In genomic region chr3:196207833-196208607, GRCh38 we compare ENCODE assay signal across 8 cellular contexts. TPM values are rescaled to one million over a fixed set of nuclear protein-coding genes. Genes with fewer than 3 reads are reported as not detected.
A peak's percentile ranks its signal among the peaks of the same experiment; 100 is the strongest.
DNase-seq lines count a peak whose midpoint lies in the region; ATAC-seq and TF ChIP-seq lines count a peak whose summit lies in the region.

No MANE protein-coding gene starts in this region.

- no TSS peak for BruUV-seq in mammary epithelial cell (replicated peaks; lab: Mats Ljungman, UMichigan)

- peak overlapping the region; percentile 68 for H3K4me2 ChIP-seq in mammary epithelial cell (ENCODE audit: insufficient read depth, low read depth, low read length)

- WGBS in mammary epithelial cell (ENCODE audit: low coverage, missing lambda C conversion rate): 38% methylated on average over 28 of the region's 49 CpGs

- H2AFZ ChIP-seq in mammary epithelial cell (ENCODE audit: low read depth, low read length): peak overlapping the region; percentile 59

- DNase-seq in HL-60 (ENCODE audit: low read depth in 1 of 2, low spot score in 1 of 2): no peak
- peak; percentile 64 for DNase-seq in T-helper 9 cell
- peak; percentile 30 for DNase-seq in mammary epithelial cell
- peak in 1 of 2 donors; percentile 89 for DNase-seq in left lung
- DNase-seq in stimulated activated CD8-positive, alpha-beta memory T cell treated with anti-CD3 and anti-CD28 coated beads, Interleukin-7, amount 100 ng/mL, for 4 hours (ENCODE audit: low read depth in 2 of 2): peak; percentile 27 to 50
- no peak for DNase-seq in NK-92 treated with Interleukin-12 subunit alpha and Interleukin-12 subunit beta, amount 100 ng/mL, for 24 hours (lab: John Stamatoyannopoulos, UW)
- no peak for DNase-seq in SK-N-DZ (ENCODE audit: low spot score)

- H3K9ac ChIP-seq in mammary epithelial cell (ENCODE audit: insufficient read depth, low read length): no peak overlapping the region

- CTCF ChIA-PET in mammary epithelial cell (lab: Charles Lee; ENCODE audit: low non-redundant PET): no interaction called here

- in situ Hi-C loops in mammary epithelial cell (cut with MboI; ENCODE audit: low sequenced_read_pairs in 2 of 2): no loop called here

- H3K36me3 ChIP-seq in mammary epithelial cell (ENCODE audit: insufficient read depth, low read length): no peaks in the 10 kb centered on the region
- no peaks in the 10 kb centered on the region for H3K36me3 ChIP-seq in left lung

- H3K79me2 ChIP-seq in mammary epithelial cell (ENCODE audit: insufficient read depth, low read length): no peaks in the 10 kb centered on the region

- dilution Hi-C loops in mammary epithelial cell (cut with HindIII; ENCODE audit: low sequenced_read_pairs): no loop called here

- H3K4me1 ChIP-seq in mammary epithelial cell (ENCODE audit: insufficient read depth, low read length): no peaks in the 10 kb centered on the region
- H3K4me1 ChIP-seq in left lung: peaks cover 0 to 26% of the 10 kb centered on the region in 2 donors

- no peaks in the 10 kb centered on the region for H3K27me3 ChIP-seq in HL-60 (ENCODE audit: insufficient read depth, poor library complexity, severe bottlenecking)
- no peaks in the 10 kb centered on the region for H3K27me3 ChIP-seq in mammary epithelial cell (ENCODE audit: insufficient read depth, low read length)
- peaks cover 0 to 37% of the 10 kb centered on the region in 2 donors for H3K27me3 ChIP-seq in left lung

- no peaks in the 10 kb centered on the region for H3K9me3 ChIP-seq in mammary epithelial cell (replicated peaks; ENCODE audit: insufficient read depth, low read length)
- no peaks in the 10 kb centered on the region for H3K9me3 ChIP-seq in left lung

- no peak for TF ChIP-seq CTCF in HL-60 (IDR thresholded peaks at IDR 0.05; ENCODE audit: insufficient read depth, low read length)
- no peak for TF ChIP-seq CTCF in mammary epithelial cell (conservative IDR thresholded peaks at IDR 0.05 in 1 of 2, IDR thresholded peaks at IDR 0.05 in 1 of 2; ENCODE audit: extremely low read depth in 1 of 2, insufficient read depth in 1 of 2, low read depth in 1 of 2, low read length in 2 of 2)
- TF ChIP-seq CTCF in left lung (IDR thresholded peaks at IDR 0.05): no peak

- H3K4me3 ChIP-seq in HL-60 (replicated peaks; ENCODE audit: insufficient read depth, low read length) (peak overlapping the region; percentile 28), mammary epithelial cell (replicated peaks in 1 of 3; ENCODE audit: insufficient read depth in 1 of 3, low read depth in 2 of 3, low read length in 3 of 3) (peak overlapping the region; percentile 24 to 52 (median 38)), left lung (peak overlapping the region; percentile 11 to 36)

- peak; percentile 50 for ATAC-seq in left lung
- no peak for ATAC-seq in GM18907 (IDR thresholded peaks at IDR 0.05; ENCODE audit: unreplicated experiment)

- no peak overlapping the region for H3K27ac ChIP-seq in HL-60 (replicated peaks)
- H3K27ac ChIP-seq in mammary epithelial cell (ENCODE audit: insufficient read depth, low read depth, low read length): no peak overlapping the region
- peak overlapping the region in 1 of 2 donors; percentile 57 for H3K27ac ChIP-seq in left lung

- intact Hi-C loops in mammary epithelial cell (cut with micrococcal nuclease): no loop called here
- intact Hi-C loops in left lung (cut with DNase I): no loop called here

- H4K20me1 ChIP-seq in mammary epithelial cell (ENCODE audit: insufficient read depth, low read length): no peaks in the 10 kb centered on the region

RNA-seq across cellular contexts. Expression of gene ZDHHC19, which starts 3.2 kb away (rescaled TPM):
- total RNA-seq in mammary epithelial cell: not detected
- not detected for polyA plus RNA-seq in mammary epithelial cell
- not detected for polyA minus RNA-seq in mammary epithelial cell
- total RNA-seq in left lung: 1 to 10 TPM; 1.2 to 8.8 TPM
- not detected in 2 replicates for polyA plus RNA-seq in SK-N-DZ (2014; cell fraction: cytosol; rRNA removed)
- polyA plus RNA-seq in SK-N-DZ (2014; cell fraction: nucleus; rRNA removed): not detected in 2 replicates

RNA-seq across cellular contexts. Expression of gene SLC51A, which starts 8.3 kb away (rescaled TPM):
- total RNA-seq in mammary epithelial cell: not detected
- polyA plus RNA-seq in mammary epithelial cell: not detected
- polyA minus RNA-seq in mammary epithelial cell: not detected
- 1 to 10 TPM in 1 of 2 donors, not detected in 1; 1.2 TPM for total RNA-seq in left lung
- polyA plus RNA-seq in SK-N-DZ (2014; cell fraction: cytosol; rRNA removed): not detected in 2 replicates
- polyA plus RNA-seq in SK-N-DZ (2014; cell fraction: nucleus; rRNA removed): not detected in 2 replicates

Comparison
In these comparisons a context has a peak if more than half of its experiments do, and no peak if none do; other contexts are left out.
1. DNase-seq: peak in T-helper 9 cell (single experiment), mammary epithelial cell (single experiment) and stimulated activated CD8-positive, alpha-beta memory T cell treated with anti-CD3 and anti-CD28 coated beads, Interleukin-7, amount 100 ng/mL, for 4 hours (2 of 2); none in HL-60 (0 of 2), NK-92 treated with Interleukin-12 subunit alpha and Interleukin-12 subunit beta, amount 100 ng/mL, for 24 hours (single experiment) and SK-N-DZ (single experiment).
2. Peak in every context shown above with its lines, with median percentiles within 50 percentile points of each other: H3K4me3 ChIP-seq.